7 cellular contexts compared by ENCODE assay signal in genomic region chr1:156704930-156705320, GRCh38. TPM values are rescaled to one million over a fixed set of nuclear protein-coding genes. Genes with fewer than 3 reads are reported as not detected.
DNase-seq lines count a peak whose midpoint lies in the region; ATAC-seq and TF ChIP-seq lines count a peak whose summit lies in the region.

No MANE protein-coding gene starts in this region.

- H3K9me3 Mint-ChIP-seq in H9 (no peaks in the 10 kb centered on the region; a peak in 1 of 5 replicates), T-cell (no peaks in the 10 kb centered on the region)

- no peak overlapping the region for H3K56ac ChIP-seq in H9 (ENCODE audit: insufficient read length, low read depth, low read length)

- H3K4me3 ChIP-seq in ectodermal cell (ENCODE audit: insufficient read depth, low read depth, low read length) (peak overlapping the region; percentile 55), muscle layer of colon (ENCODE audit: low read depth in 1 of 2, low read length in 2 of 2) (peak overlapping the region; percentile 69 to 80), tibial artery (peak overlapping the region; percentile 42 to 56)

- H2AK5ac ChIP-seq in H9 (ENCODE audit: insufficient read length, low read length): no peak overlapping the region

- peaks cover 39% of the 10 kb centered on the region for H3K23me2 ChIP-seq in H9 (ENCODE audit: insufficient read length, low read depth, low read length, poor library complexity, severe bottlenecking)

- H3K18ac ChIP-seq in H9 (ENCODE audit: insufficient read length, low read depth, low read length): no peak overlapping the region

- H3K23ac ChIP-seq in H9 (ENCODE audit: insufficient read length, low read depth, low read length): no peak overlapping the region

- H3K79me1 ChIP-seq in H9 (ENCODE audit: insufficient read depth, low read depth, low read length, poor library complexity, severe bottlenecking): no peaks in the 10 kb centered on the region

- no peak overlapping the region for H2BK20ac ChIP-seq in H9 (ENCODE audit: low read depth, low read length, poor library complexity, severe bottlenecking)

- no peaks in the 10 kb centered on the region for H3K79me2 ChIP-seq in H9 (ENCODE audit: insufficient read depth, low read length)

- H4K5ac ChIP-seq in H9 (ENCODE audit: insufficient read length, low read depth, low read length): no peak overlapping the region

- no peak for DNase-seq in H9
- DNase-seq in T-cell: peak in 2 of 34 experiments; percentile 10 to 22
- peak; percentile 67 to 89 for DNase-seq in tibial artery

- ATAC-seq in T-cell (replicated peaks in 1 of 4) (no peak), GM19328 (IDR thresholded peaks at IDR 0.05; ENCODE audit: unreplicated experiment) (no peak), HG02885 (IDR thresholded peaks at IDR 0.05; ENCODE audit: poor library complexity, unreplicated experiment) (no peak)

- peaks cover 17% of the 10 kb centered on the region; the same call in 1 of the 2 replicates for H3K4me1 ChIP-seq in H9 (ENCODE audit: insufficient read depth, low read length)
- H3K4me1 ChIP-seq in ectodermal cell (ENCODE audit: control insufficient read depth, insufficient read depth, low read length): peaks cover 48% of the 10 kb centered on the region
- peaks cover 46% of the 10 kb centered on the region for H3K4me1 ChIP-seq in muscle layer of colon (ENCODE audit: insufficient read depth, low read length)
- H3K4me1 ChIP-seq in tibial artery: peaks cover 5 to 57% (median 37%) of the 10 kb centered on the region in 4 donors

- no peak overlapping the region for H2BK12ac ChIP-seq in H9 (ENCODE audit: insufficient read length, low read depth, low read length)

- CTCF ChIA-PET in T-cell (lab: Charles Lee): interaction anchor here (1.5 to 2.6 kb wide), 3 partner anchors 15 to 155 kb away, joined by 3 to 22 read pairs (median 11); no protein-coding TSS in a partner anchor

- POLR2A ChIA-PET in T-cell (lab: Charles Lee): no interaction called here

- no peak overlapping the region for H4K91ac ChIP-seq in H9 (ENCODE audit: insufficient read length, low read depth, low read length)

- H3K4me2 ChIP-seq in H9 (ENCODE audit: insufficient read depth, insufficient read length, low read length): peak overlapping the region; percentile 83

- intact Hi-C loops in tibial artery (cut with DNase I; ENCODE audit: low total_unique reads): no loop called here

- H3K4me3 Mint-ChIP-seq in H9 (peak overlapping the region; percentile 74 to 91), T-cell (peak overlapping the region; percentile 67 to 91 (median 83))

- H3K27me3 ChIP-seq in H9 (ENCODE audit: insufficient read depth, low read length) (peaks cover 3% of the 10 kb centered on the region; the same call in 1 of the 2 replicates), ectodermal cell (ENCODE audit: control insufficient read depth, insufficient read depth, low read length, poor library complexity, severe bottlenecking) (peaks cover 4% of the 10 kb centered on the region), muscle layer of colon (ENCODE audit: control insufficient read depth in 1 of 2, insufficient read depth in 2 of 2, low read length in 2 of 2) (no peaks in the 10 kb centered on the region), tibial artery (peaks cover 0 to 30% of the 10 kb centered on the region in 2 donors)

- H2BK120ac ChIP-seq in H9 (ENCODE audit: low read depth, low read length, poor library complexity, severe bottlenecking): no peak overlapping the region

- H2AFZ ChIP-seq in H9 (ENCODE audit: low read length): no peak overlapping the region

- H3K9ac ChIP-seq in H9 (ENCODE audit: extremely low read depth, insufficient read length, low read length): no peak overlapping the region
- H3K9ac ChIP-seq in muscle layer of colon (ENCODE audit: low read length): peak overlapping the region; percentile 63

- no peak overlapping the region for H2BK5ac ChIP-seq in H9 (ENCODE audit: insufficient read length, low read length)

- H4K20me1 ChIP-seq in H9 (ENCODE audit: control insufficient read depth, insufficient read depth, insufficient read length): no peaks in the 10 kb centered on the region

- no peak overlapping the region for H3T11ph ChIP-seq in H9 (ENCODE audit: low read length)

- no peaks in the 10 kb centered on the region for H3K9me3 ChIP-seq in H9 (ENCODE audit: control insufficient read depth, low read depth, low read length)
- H3K9me3 ChIP-seq in ectodermal cell (ENCODE audit: control insufficient read depth, low read length): no peaks in the 10 kb centered on the region
- no peaks in the 10 kb centered on the region for H3K9me3 ChIP-seq in muscle layer of colon (ENCODE audit: low read length)
- H3K9me3 ChIP-seq in tibial artery: no peaks in the 10 kb centered on the region

- H3K14ac ChIP-seq in H9 (ENCODE audit: insufficient read depth, low read length): peak overlapping the region; percentile 22; the same call in 1 of the 2 replicates

- H3K36me3 ChIP-seq in ectodermal cell (ENCODE audit: control insufficient read depth, insufficient read depth, low read length) (peaks cover 5% of the 10 kb centered on the region), muscle layer of colon (ENCODE audit: insufficient read depth, low read length) (no peaks in the 10 kb centered on the region), tibial artery (peaks cover 0 to 6% (median 0%) of the 10 kb centered on the region in 3 donors)

- H3K4me1 Mint-ChIP-seq in H9 (peaks cover 62 to 69% of the 10 kb centered on the region in 2 experiments), T-cell (peaks cover 21 to 32% (median 30%) of the 10 kb centered on the region in 3 donors)

- no peak overlapping the region for H4K8ac ChIP-seq in H9 (replicated peaks; ENCODE audit: insufficient read length, low read depth, low read length)

- H3K27me3 Mint-ChIP-seq in H9 (ENCODE audit: low read depth) (peaks cover 37% of the 10 kb centered on the region), T-cell (peaks cover 7 to 32% of the 10 kb centered on the region in 2 donors)

- H3K4ac ChIP-seq in H9 (ENCODE audit: low read depth, low read length): no peak overlapping the region

- no CpG with 5 or more reads among the region's 29 CpGs for WGBS in H9 (ENCODE audit: extremely low coverage, insufficient read length, low lambda C conversion rate)
- WGBS in ectodermal cell, 2 experiments: 0 to 1% methylated on average over 29 of the region's 29 CpGs

- H3K36me3 Mint-ChIP-seq in H9 (ENCODE audit: insufficient read depth in 1 of 3, low read depth in 3 of 3) (peaks cover 7 to 28% (median 17%) of the 10 kb centered on the region in 3 experiments), T-cell (peaks cover under 1% of the 10 kb centered on the region)

- H2BK15ac ChIP-seq in H9 (ENCODE audit: low read depth, low read length): no peak overlapping the region

- TF ChIP-seq CTCF in H9 (conservative IDR thresholded peaks at IDR 0.05) (no peak), tibial artery (IDR thresholded peaks at IDR 0.05) (no peak)

- H3K27ac ChIP-seq in H9 (ENCODE audit: insufficient read length, low read depth, low read length) (no peak overlapping the region), ectodermal cell (ENCODE audit: insufficient read depth, low read depth, low read length, poor library complexity, severe bottlenecking) (peak overlapping the region; percentile 68), muscle layer of colon (ENCODE audit: low read depth, low read length) (no peak overlapping the region), tibial artery (peak overlapping the region; percentile 76 to 77)

- H3K27ac Mint-ChIP-seq in H9: peak overlapping the region in 1 of 3 experiments; percentile 95; a peak in 1 of 7 replicates
- H3K27ac Mint-ChIP-seq in T-cell: no peak overlapping the region

RNA-seq across cellular contexts. Expression of gene CRABP2, which starts 0.5 kb away (rescaled TPM):
- total RNA-seq in H9 (2021): 180 and 184 TPM in 2 replicates
- total RNA-seq in T-cell: 1 to 10 TPM in 4 of 5 donors, under 1 TPM in 1; 0.76 to 3.6 (median 1.6) TPM
- 697 TPM for polyA plus RNA-seq in ectodermal cell (2013, experiment 1 of 4)
- 522 TPM for polyA plus RNA-seq in ectodermal cell (2013, experiment 2 of 4)
- 545 TPM for polyA plus RNA-seq in ectodermal cell (2013, experiment 3 of 4)
- polyA plus RNA-seq in ectodermal cell (2013, experiment 4 of 4): 604 TPM

RNA-seq across cellular contexts. Expression of gene METTL25B, which starts 23.3 kb away (rescaled TPM):
- total RNA-seq in H9 (2021): 24.4 and 26.2 TPM in 2 replicates
- total RNA-seq in T-cell: 10 to 100 TPM; 13.0 to 36.1 (median 32.3) TPM
- 36.4 TPM for polyA plus RNA-seq in ectodermal cell (2013, experiment 1 of 4)
- 38.3 TPM for polyA plus RNA-seq in ectodermal cell (2013, experiment 2 of 4)
- polyA plus RNA-seq in ectodermal cell (2013, experiment 3 of 4): 38.8 TPM
- polyA plus RNA-seq in ectodermal cell (2013, experiment 4 of 4): 44.8 TPM

RNA-seq across cellular contexts. Expression of gene ISG20L2, which starts 23.6 kb away (rescaled TPM):
- total RNA-seq in H9 (2021) (52.4 and 57.6 TPM in 2 replicates), T-cell (10 to 100 TPM; 35.3 to 63.7 (median 44.3) TPM)
- polyA plus RNA-seq in ectodermal cell (2013, experiment 1 of 4): 53.3 TPM
- polyA plus RNA-seq in ectodermal cell (2013, experiment 2 of 4): 51.6 TPM
- polyA plus RNA-seq in ectodermal cell (2013, experiment 3 of 4): 30.4 TPM
- polyA plus RNA-seq in ectodermal cell (2013, experiment 4 of 4): 36.2 TPM

RNA-seq across cellular contexts. Expression of gene NES, which starts 27.7 kb away (rescaled TPM):
- total RNA-seq in H9 (2021) (167 and 168 TPM in 2 replicates), T-cell (under 1 TPM in 3 of 5 donors, not detected in 2; 0.10 to 0.35 (median 0.25) TPM)
- polyA plus RNA-seq in ectodermal cell (2013, experiment 1 of 4): 303 TPM
- 335 TPM for polyA plus RNA-seq in ectodermal cell (2013, experiment 2 of 4)
- polyA plus RNA-seq in ectodermal cell (2013, experiment 3 of 4): 231 TPM
- polyA plus RNA-seq in ectodermal cell (2013, experiment 4 of 4): 248 TPM

RNA-seq across cellular contexts. Expression of gene MRPL24, which starts 36.0 kb away (rescaled TPM):
- 27.3 and 29.0 TPM in 2 replicates for total RNA-seq in H9 (2021)
- total RNA-seq in T-cell: 10 to 100 TPM; 23.8 to 66.6 (median 52.6) TPM
- 30.4 TPM for polyA plus RNA-seq in ectodermal cell (2013, experiment 1 of 4)
- 35.6 TPM for polyA plus RNA-seq in ectodermal cell (2013, experiment 2 of 4)
- polyA plus RNA-seq in ectodermal cell (2013, experiment 3 of 4): 32.6 TPM
- 33.5 TPM for polyA plus RNA-seq in ectodermal cell (2013, experiment 4 of 4)

Comparison
In these comparisons a context has a peak if more than half of its experiments do, and no peak if none do; other contexts are left out.
1. H3K27ac ChIP-seq: peak in ectodermal cell (single experiment) and tibial artery (2 of 2); none in H9 (single experiment) and muscle layer of colon (single experiment).
2. RNA of gene CRABP2, which starts 0.5 kb away (total RNA-seq): 180 to 184 TPM in H9; 0.76 to 3.6 TPM in T-cell; every median in the first group is over 10 times any median in the second.
3. Peak in every context shown above with its lines, with median percentiles within 50 percentile points of each other: H3K4me3 ChIP-seq.